ENCODE assay signal across 7 cellular contexts in the genomic region with DNA sequence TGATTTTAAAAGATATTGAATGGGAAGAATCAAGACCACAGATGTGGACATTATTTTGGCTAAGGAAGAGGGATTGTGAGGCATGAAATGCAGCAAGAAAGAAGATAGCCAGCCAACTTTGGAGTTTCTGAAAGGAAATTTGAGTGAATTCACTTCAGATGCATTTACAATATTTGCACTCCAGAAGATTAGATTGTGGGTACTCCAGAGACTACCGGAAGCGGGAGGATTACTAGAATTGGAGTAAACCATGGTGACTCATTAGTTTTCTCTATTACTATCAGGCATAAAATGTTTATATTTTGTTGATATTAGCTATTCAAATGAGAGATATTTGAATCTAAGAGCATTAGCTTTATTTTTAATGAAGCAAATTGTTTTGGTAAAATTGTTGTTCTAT.
A peak's percentile ranks its signal among the peaks of the same experiment; 100 is the strongest.
DNase-seq lines count a peak whose midpoint lies in the region; ATAC-seq and TF ChIP-seq lines count a peak whose summit lies in the region.
"Not testable (repeated sequence)": the region's sequence is repeated elsewhere in the genome, so short reads cannot be mapped to it uniquely, and the experiment has no call there.

No MANE protein-coding gene starts in this region.

- not testable (repeated sequence) for H3K4me3 ChIP-seq in ACC112 (ENCODE audit: low read depth, low read length); PC-3 (ENCODE audit: low read length); osteoblast (ENCODE audit: insufficient read depth, low read length)

- H3K79me2 ChIP-seq in ACC112 (ENCODE audit: control insufficient read depth, insufficient read depth, low read length, unreplicated experiment); PC-3 (ENCODE audit: low read length); osteoblast (ENCODE audit: insufficient read depth, low read length): not testable (repeated sequence)

- peak; percentile 58 for ATAC-seq in PC-3

- not testable (repeated sequence) for H3K4me2 ChIP-seq in PC-3 (ENCODE audit: low read length); osteoblast (ENCODE audit: insufficient read depth, low read length)

- not testable (repeated sequence) for H3K27me3 ChIP-seq in ACC112 (ENCODE audit: insufficient read depth, low read length); PC-3 (ENCODE audit: low read length); osteoblast (ENCODE audit: insufficient read depth, low read length)

- H4K20me1 ChIP-seq in PC-3 (ENCODE audit: low read length); osteoblast (ENCODE audit: insufficient read depth, low read length): not testable (repeated sequence)

- intact Hi-C loops in PC-3 (cut with micrococcal nuclease), result not testable (repeated sequence)

- H2AFZ ChIP-seq in ACC112 (ENCODE audit: low read length, unreplicated experiment); PC-3 (ENCODE audit: low read length); osteoblast (ENCODE audit: low read length): not testable (repeated sequence)

- POLR2A ChIA-PET in PC-3 (lab: Charles Lee; ENCODE audit: unreplicated experiment), result not testable (repeated sequence)

- H3K9me3 ChIP-seq in PC-3 (ENCODE audit: low read length); osteoblast (ENCODE audit: low read depth, low read length): not testable (repeated sequence)

- not testable (repeated sequence) for H3K9ac ChIP-seq in PC-3 (ENCODE audit: low read length)

- DNase-seq in A172 (ENCODE audit: low spot score), result peak; percentile 58
- peak; percentile 60 for DNase-seq in LHCN-M2 (ENCODE audit: low read depth)
- peak; percentile 70 for DNase-seq in NCI-H226
- DNase-seq in PC-3, result peak; percentile 38
- DNase-seq in osteoblast (ENCODE audit: insufficient read length, low spot score, missing footprints), result not testable (repeated sequence)

- H3K27ac ChIP-seq in ACC112 (ENCODE audit: low read depth, low read length) (peak overlapping the region; percentile 51), VCaP (peak overlapping the region; percentile 78), osteoblast (ENCODE audit: low read depth, low read length) (peak overlapping the region; percentile 56)
- H3K27ac ChIP-seq in PC-3 (ENCODE audit: low read length), result not testable (repeated sequence)

- H3K4me1 ChIP-seq in ACC112 (ENCODE audit: control insufficient read depth, insufficient read depth, low read length, unreplicated experiment), result peaks cover 11% of the 10 kb centered on the region
- not testable (repeated sequence) for H3K4me1 ChIP-seq in PC-3 (ENCODE audit: insufficient read depth, low read length)
- peaks cover 11% of the 10 kb centered on the region for H3K4me1 ChIP-seq in osteoblast (ENCODE audit: insufficient read depth, low read length)

- H3K9me2 ChIP-seq in PC-3 (replicated peaks; ENCODE audit: low read length), result not testable (repeated sequence)

- not testable (repeated sequence) for TF ChIP-seq CTCF in PC-3 (conservative IDR thresholded peaks at IDR 0.05; ENCODE audit: low read depth, low read length); VCaP (conservative IDR thresholded peaks at IDR 0.05); osteoblast (IDR thresholded peaks at IDR 0.05; ENCODE audit: extremely low read depth, low read depth, low read length)

- H3K36me3 ChIP-seq in ACC112 (ENCODE audit: insufficient read depth, low read length); PC-3 (ENCODE audit: low read depth, low read length); osteoblast (ENCODE audit: insufficient read depth, low read length): not testable (repeated sequence)

- CTCF ChIA-PET in PC-3 (lab: Charles Lee), result not testable (repeated sequence)

- BruUV-seq in PC-3 (replicated peaks; lab: Mats Ljungman, UMichigan), result not testable (repeated sequence)

- not testable (repeated sequence) for H3F3A ChIP-seq in PC-3 (ENCODE audit: low read length, unreplicated experiment)
